In genomic region chr9:27527702-27528277, GRCh38 we compare ENCODE assay signal across 2 cellular contexts.
A peak's percentile ranks its signal among the peaks of the same experiment; 100 is the strongest.
TF ChIP-seq lines count a peak whose summit lies in the region.

No MANE protein-coding gene starts in this region.

TF ChIP-seq in HEK293, 187 proteins besides CTCF, POLR2A, EP300 and RAD21:
- TF ChIP-seq ZNF692 (tag by site-specific recombination; IDR thresholded peaks at IDR 0.05) = peak; percentile 68
- no peak for TF ChIP-seq ZBTB17 (tag by site-specific recombination; IDR thresholded peaks at IDR 0.05)
- no peak for TF ChIP-seq ZNF239 (tag by site-specific recombination; IDR thresholded peaks at IDR 0.05)
- no peak for TF ChIP-seq ZNF24 (tag by site-specific recombination; IDR thresholded peaks at IDR 0.05)
- no peak for TF ChIP-seq ZNF549 (tag by site-specific recombination; IDR thresholded peaks at IDR 0.05)
- TF ChIP-seq ZNF843 (tag by site-specific recombination; IDR thresholded peaks at IDR 0.05) = no peak
- no peak for TF ChIP-seq TCF7L2 (IDR thresholded peaks at IDR 0.05; ENCODE audit: borderline replicate concordance, low read depth, low read length)
- no peak for TF ChIP-seq ZNF785 (tag by site-specific recombination; IDR thresholded peaks at IDR 0.05)

TF ChIP-seq in K562, 482 proteins besides CTCF, POLR2A, EP300 and RAD21:
- TF ChIP-seq RBM15 (IDR thresholded peaks at IDR 0.05; ENCODE audit: insufficient read depth, low read length) (no peak), CBFB (CRISPR knock-in tag; IDR thresholded peaks at IDR 0.05) (no peak), ZNF609 (CRISPR knock-in tag; IDR thresholded peaks at IDR 0.05; ENCODE audit: borderline replicate concordance) (no peak), BCLAF1 (IDR thresholded peaks at IDR 0.05; ENCODE audit: borderline replicate concordance in 1 of 2, control insufficient read depth in 1 of 2, low read depth in 2 of 2, low read length in 1 of 2) (no peak), SUPT5H (IDR thresholded peaks at IDR 0.05) (no peak), SMAD2 (IDR thresholded peaks at IDR 0.05; ENCODE audit: low read depth, low read length) (no peak), RNF2 (IDR thresholded peaks at IDR 0.05) (no peak), ZNF764 (CRISPR knock-in tag; IDR thresholded peaks at IDR 0.05; ENCODE audit: low read depth) (no peak), NR2C1 (IDR thresholded peaks at IDR 0.05) (no peak), NR2C1 (tag; IDR thresholded peaks at IDR 0.05) (no peak)
